ENCODE assay signal across 1 cellular context in genomic region chr11:86066033-86066432, GRCh38.
TF ChIP-seq lines count a peak whose summit lies in the region.

No MANE protein-coding gene starts in this region.

TF ChIP-seq in H1, 55 proteins besides CTCF, POLR2A, EP300 and RAD21:
- TF ChIP-seq CBX8 (IDR thresholded peaks at IDR 0.05; ENCODE audit: borderline replicate concordance, low read depth, low read length) (no peak), ATF2 (IDR thresholded peaks at IDR 0.05; ENCODE audit: low read length) (no peak), RNF2 (IDR thresholded peaks at IDR 0.05; ENCODE audit: borderline replicate concordance, low read depth, low read length, missing control alignments, poor library complexity, severe bottlenecking) (no peak), PHF8 (conservative IDR thresholded peaks at IDR 0.05; ENCODE audit: low read depth, low read length) (no peak), JUN (IDR thresholded peaks at IDR 0.05; ENCODE audit: low read depth, low read length) (no peak), HDAC2 (IDR thresholded peaks at IDR 0.05; ENCODE audit: borderline replicate concordance in 1 of 2, low read depth in 2 of 2, low read length in 2 of 2) (no peak), ASH2L (IDR thresholded peaks at IDR 0.05; ENCODE audit: low read length) (no peak), CEBPB (IDR thresholded peaks at IDR 0.05; ENCODE audit: low read depth, low read length) (no peak), NANOG (IDR thresholded peaks at IDR 0.05; ENCODE audit: insufficient read depth, low read depth, low read length, poor library complexity, severe bottlenecking) (no peak), RFX5 (IDR thresholded peaks at IDR 0.05; ENCODE audit: borderline replicate concordance, low read depth, low read length) (no peak), CHD7 (IDR thresholded peaks at IDR 0.05; ENCODE audit: insufficient replicate concordance, low read length) (no peak)
